1 cellular context compared by ENCODE assay signal in genomic region chr10:126124923-126125322, GRCh38.
TF ChIP-seq lines count a peak whose summit lies in the region.

No MANE protein-coding gene starts in this region.

TF ChIP-seq in K562, 482 proteins besides CTCF, POLR2A, EP300 and RAD21 (continued from another document):
- 0 out of 2 replicates have a peak, but pooled peaks have one; percentile 5 for TF ChIP-seq JUND (IDR thresholded peaks at IDR 0.05; ENCODE audit: borderline replicate concordance, low read depth, low read length)
- no peak for TF ChIP-seq JUND (tag; IDR thresholded peaks at IDR 0.05; ENCODE audit: borderline replicate concordance, low read depth, low read length)
- no peak for TF ChIP-seq NFE2L1 (tag; IDR thresholded peaks at IDR 0.05; ENCODE audit: borderline replicate concordance, low read depth)
- no peak for TF ChIP-seq MNT (conservative IDR thresholded peaks at IDR 0.05)
- TF ChIP-seq FOXM1 (IDR thresholded peaks at IDR 0.05; ENCODE audit: low read depth) = no peak
- TF ChIP-seq FOXM1 (CRISPR knock-in tag; IDR thresholded peaks at IDR 0.05; ENCODE audit: low read depth) = no peak
- TF ChIP-seq ZNF589 (CRISPR knock-in tag; IDR thresholded peaks at IDR 0.05; ENCODE audit: low read depth) = peak; percentile 27; the same call in 1 of the 2 replicates
- TF ChIP-seq NFE2 (IDR thresholded peaks at IDR 0.05; ENCODE audit: low read depth) = peak; percentile 37; the same call in 1 of the 2 replicates
- TF ChIP-seq POLR2B (IDR thresholded peaks at IDR 0.05; ENCODE audit: low read depth, partially characterized antibody) = no peak
- peak; percentile 37; the same call in 1 of the 2 replicates for TF ChIP-seq L3MBTL2 (IDR thresholded peaks at IDR 0.05)
- peak; percentile 67 for TF ChIP-seq ATF3 (IDR thresholded peaks at IDR 0.05)
- no peak for TF ChIP-seq ATF3 (CRISPR knock-in tag; conservative IDR thresholded peaks at IDR 0.05)
